Comparison of ENCODE assay signal across 8 cellular contexts in genomic region chr12:7188557-7189397, GRCh38. TPM values are rescaled to one million over a fixed set of nuclear protein-coding genes. Genes with fewer than 3 reads are reported as not detected.
DNase-seq lines count a peak whose midpoint lies in the region; ATAC-seq and TF ChIP-seq lines count a peak whose summit lies in the region.

No MANE protein-coding gene starts in this region.

- H2AFZ ChIP-seq in ACC112 (ENCODE audit: low read length, unreplicated experiment), result peak overlapping the region; percentile 89

- no peaks in the 10 kb centered on the region for H3K27me3 Mint-ChIP-seq in activated CD4-positive, alpha-beta T cell treated with anti-CD3 and anti-CD28 coated beads, Interleukin-2, amount 10 ng/mL, durations not matched to agents 7 days and 5 days

- peak overlapping the region; percentile 88 for H3K4me3 Mint-ChIP-seq in activated CD4-positive, alpha-beta T cell treated with anti-CD3 and anti-CD28 coated beads, Interleukin-2, amount 10 ng/mL, durations not matched to agents 7 days and 5 days

- H3K9me3 Mint-ChIP-seq in activated CD4-positive, alpha-beta T cell treated with anti-CD3 and anti-CD28 coated beads, Interleukin-2, amount 10 ng/mL, durations not matched to agents 7 days and 5 days, result no peaks in the 10 kb centered on the region

- POLR2A ChIA-PET in activated CD4-positive, alpha-beta T cell treated with anti-CD3 and anti-CD28 coated beads, Interleukin-2, amount 10 ng/mL, durations not matched to agents 7 days and 5 days (lab: Charles Lee), result no interaction called here

- peaks cover 31% of the 10 kb centered on the region for H3K4me1 Mint-ChIP-seq in activated CD4-positive, alpha-beta T cell treated with anti-CD3 and anti-CD28 coated beads, Interleukin-2, amount 10 ng/mL, durations not matched to agents 7 days and 5 days

- CTCF ChIA-PET in activated CD4-positive, alpha-beta T cell treated with anti-CD3 and anti-CD28 coated beads, Interleukin-2, amount 10 ng/mL, durations not matched to agents 7 days and 5 days (lab: Charles Lee), result interaction anchor here (0.8 to 1.8 kb wide), 3 partner anchors 47 to 75 kb away, joined by 3 to 4 read pairs (median 4); no protein-coding TSS in a partner anchor

- TF ChIP-seq CTCF in liver (IDR thresholded peaks at IDR 0.05; ENCODE audit: low read depth, low read length, missing input control), result peak; percentile 50

- no peaks in the 10 kb centered on the region for H3K79me2 ChIP-seq in ACC112 (ENCODE audit: control insufficient read depth, insufficient read depth, low read length, unreplicated experiment)

- H3K27me3 ChIP-seq in ACC112 (ENCODE audit: insufficient read depth, low read length), result no peaks in the 10 kb centered on the region
- no peaks in the 10 kb centered on the region for H3K27me3 ChIP-seq in liver (ENCODE audit: control insufficient read depth in 4 of 4, insufficient read depth in 4 of 4, low read length in 3 of 4)

- DNase-seq in NCI-H446 treated with DMSO at 0.1 percent for 48 hours (lab: John Stamatoyannopoulos, UW) (peak; percentile 20), dermis microvascular lymphatic vessel endothelial cell (ENCODE audit: low read depth in 2 of 2) (peak; percentile 93 to 98)
- DNase-seq in activated CD4-positive, alpha-beta T cell treated with anti-CD3 and anti-CD28 coated beads, Interleukin-2, amount 10 ng/mL, durations not matched to agents 7 days and 5 days, result peak; percentile 67
- peak; percentile 60 to 65 for DNase-seq in stimulated activated CD4-positive, alpha-beta T cell treated with anti-CD3 and anti-CD28 coated beads, Interleukin-2, amount 100 ng/mL, for 48 hours

- H3K9ac ChIP-seq in liver (ENCODE audit: low read depth in 1 of 2, low read length in 2 of 2), result peak overlapping the region; percentile 66 to 86

- H3K4me1 ChIP-seq in ACC112 (ENCODE audit: control insufficient read depth, insufficient read depth, low read length, unreplicated experiment) (peaks cover 18% of the 10 kb centered on the region), liver (ENCODE audit: control insufficient read depth in 4 of 4, insufficient read depth in 4 of 4, low read length in 3 of 4) (peaks cover 0 to 25% (median 20%) of the 10 kb centered on the region in 4 donors)

- H3K9me3 ChIP-seq in liver (ENCODE audit: control insufficient read depth in 4 of 4, low read length in 3 of 4), result no peaks in the 10 kb centered on the region

- H3K4me3 ChIP-seq in ACC112 (ENCODE audit: low read depth, low read length) (peak overlapping the region; percentile 90), liver (ENCODE audit: low read depth in 1 of 3, low read length in 3 of 3) (peak overlapping the region; percentile 77 to 90 (median 82))

- 13% methylated on average over 21 of the region's 21 CpGs for WGBS in liver

- H3K36me3 ChIP-seq in ACC112 (ENCODE audit: insufficient read depth, low read length) (no peaks in the 10 kb centered on the region), liver (ENCODE audit: control insufficient read depth in 4 of 4, insufficient read depth in 3 of 4, low read depth in 1 of 4, low read length in 3 of 4) (peaks cover 1 to 18% (median 7%) of the 10 kb centered on the region in 4 donors)

- H3K27ac Mint-ChIP-seq in activated CD4-positive, alpha-beta T cell treated with anti-CD3 and anti-CD28 coated beads, Interleukin-2, amount 10 ng/mL, durations not matched to agents 7 days and 5 days, result peak overlapping the region; percentile 96

- peaks cover 16% of the 10 kb centered on the region for H3K36me3 Mint-ChIP-seq in activated CD4-positive, alpha-beta T cell treated with anti-CD3 and anti-CD28 coated beads, Interleukin-2, amount 10 ng/mL, durations not matched to agents 7 days and 5 days (ENCODE audit: low read depth)

- peak; percentile 82 to 84 for TF ChIP-seq RAD21 in liver (IDR thresholded peaks at IDR 0.05)

- H3K27ac ChIP-seq in ACC112 (ENCODE audit: low read depth, low read length), result peak overlapping the region; percentile 79
- peak overlapping the region; percentile 72 to 82 for H3K27ac ChIP-seq in liver (ENCODE audit: low read depth in 1 of 2, low read length in 2 of 2)

- peak; percentile 31 for ATAC-seq in GM18861 (IDR thresholded peaks at IDR 0.05; ENCODE audit: unreplicated experiment)
- ATAC-seq in HG03135 (IDR thresholded peaks at IDR 0.05; ENCODE audit: unreplicated experiment), result peak; percentile 30

TF ChIP-seq in liver, 16 proteins besides CTCF, POLR2A, EP300 and RAD21:
- peak in 1 of 2 donors; percentile 43 for TF ChIP-seq JUND (IDR thresholded peaks at IDR 0.05)
- peak; percentile 88 to 96 for TF ChIP-seq EGR1 (IDR thresholded peaks at IDR 0.05; ENCODE audit: low read depth in 2 of 2)
- TF ChIP-seq SP1 (IDR thresholded peaks at IDR 0.05), result no peak
- TF ChIP-seq RXRA (IDR thresholded peaks at IDR 0.05), result no peak
- peak; percentile 4 for TF ChIP-seq FOXA2 (IDR thresholded peaks at IDR 0.05)
- no peak for TF ChIP-seq FOXA1 (IDR thresholded peaks at IDR 0.05)
- no peak for TF ChIP-seq REST (IDR thresholded peaks at IDR 0.05)
- no peak for TF ChIP-seq ZBTB33 (IDR thresholded peaks at IDR 0.05)
- TF ChIP-seq TAF1 (conservative IDR thresholded peaks at IDR 0.05), result no peak
TF ChIP-seq in liver: peak in this region for 3.

RNA-seq across cellular contexts. Expression of gene PEX5, which starts 0.7 kb away (rescaled TPM):
- total RNA-seq in activated CD4-positive, alpha-beta T cell treated with anti-CD3 and anti-CD28 coated beads, Interleukin-2, amount 10 ng/mL, durations not matched to agents 7 days and 5 days, result 10 to 100 TPM; 14.6 to 18.2 TPM
- total RNA-seq in dermis microvascular lymphatic vessel endothelial cell (31.6 and 33.0 TPM in 2 replicates), liver (10 to 100 TPM; 19.4 to 37.9 TPM)
- polyA plus RNA-seq in liver, result 10 to 100 TPM in 1 of 2 donors, 1 to 10 TPM in 1; 5.7 to 26.2 TPM

RNA-seq across cellular contexts. Expression of gene CLSTN3, which starts 58.6 kb away (rescaled TPM):
- total RNA-seq in activated CD4-positive, alpha-beta T cell treated with anti-CD3 and anti-CD28 coated beads, Interleukin-2, amount 10 ng/mL, durations not matched to agents 7 days and 5 days, result 10 to 100 TPM; 74.0 to 74.1 TPM
- total RNA-seq in dermis microvascular lymphatic vessel endothelial cell, result 15.0 and 29.0 TPM in 2 replicates
- total RNA-seq in liver, result 10 to 100 TPM; 27.1 to 37.2 TPM
- 10 to 100 TPM in 1 of 2 donors, 1 to 10 TPM in 1; 6.1 to 26.5 TPM for polyA plus RNA-seq in liver

Comparison
In these comparisons a context has a peak if more than half of its experiments do, and no peak if none do; other contexts are left out.
1. Peak in every context shown above with its lines: DNase-seq, ATAC-seq, H3K4me3 ChIP-seq and H3K27ac ChIP-seq.
2. DNase-seq: peak in every context shown above with its lines; median percentile 96 in dermis microvascular lymphatic vessel endothelial cell; 67 in activated CD4-positive, alpha-beta T cell treated with anti-CD3 and anti-CD28 coated beads, Interleukin-2, amount 10 ng/mL, durations not matched to agents 7 days and 5 days; 62 in stimulated activated CD4-positive, alpha-beta T cell treated with anti-CD3 and anti-CD28 coated beads, Interleukin-2, amount 100 ng/mL, for 48 hours; 20 in NCI-H446 treated with DMSO at 0.1 percent for 48 hours.